Comparison of ENCODE assay signal across 10 cellular contexts in genomic region chr1:197519741-197520334, GRCh38.
DNase-seq lines count a peak whose midpoint lies in the region; ATAC-seq and TF ChIP-seq lines count a peak whose summit lies in the region.
"Had no signal": no experiment of that assay in that cellular context is flagged by ENCODE, and none has a peak within 500 bp of the region (broad histone marks: within the 10 kb centered on the region; RNA-seq: fewer than 3 reads in every experiment).

No MANE protein-coding gene starts in this region.

- TF ChIP-seq CTCF in spleen (IDR thresholded peaks at IDR 0.05 in 8 of 11, conservative IDR thresholded peaks at IDR 0.05 in 3 of 11), result peak in 7 of 11 experiments; percentile 18 to 42 (median 31)

- TF ChIP-seq POLR2A in spleen (IDR thresholded peaks at IDR 0.05), result no peak

- WGBS in spleen, 5 donors, result 98 to 100% (median 98%) methylated on average over 1 of the region's 1 CpG

- no peak overlapping the region for H3K27ac ChIP-seq in spleen
- H3K27ac ChIP-seq: thoracic aorta had no signal

- H3K27me3 ChIP-seq in spleen (replicated peaks in 1 of 7), result no peaks in the 10 kb centered on the region

- H3K4me1 ChIP-seq in spleen, result no peaks in the 10 kb centered on the region

- DNase-seq in SHP77 (lab: John Stamatoyannopoulos, UW) (peak; percentile 2 to 6), SHP77 treated with DMSO at 0.1 percent for 48 hours (lab: John Stamatoyannopoulos, UW) (no peak), M059J (ENCODE audit: low read depth) (peak; percentile 12), cerebellar cortex (ENCODE audit: low spot score) (peak; percentile 8), spleen (no peak), NCI-H187 (lab: John Stamatoyannopoulos, UW) (no peak)
- DNase-seq: islet precursor cell had no signal

- H3K4me3 ChIP-seq in spleen, result no peak overlapping the region
- H3K4me3 ChIP-seq: thoracic aorta had no signal

- no peaks in the 10 kb centered on the region for H3K9me3 ChIP-seq in spleen
- H3K9me3 ChIP-seq: thoracic aorta had no signal

- intact Hi-C loops in spleen (cut with DNase I; ENCODE audit: low total_unique reads), result loop anchor here (5.0 to 10.0 kb wide), 3 partner anchors 345 to 945 kb away; no protein-coding TSS in a partner anchor

- H3K36me3 ChIP-seq in spleen, result peaks cover 0 to 5% (median 0%) of the 10 kb centered on the region in 6 donors
- H3K36me3 ChIP-seq: thoracic aorta had no signal

- ATAC-seq in GM19023 (IDR thresholded peaks at IDR 0.05; ENCODE audit: unreplicated experiment) (no peak), HG03175 (IDR thresholded peaks at IDR 0.05; ENCODE audit: unreplicated experiment) (no peak)

Comparison
In these comparisons a context has a peak if more than half of its experiments do, and no peak if none do; other contexts are left out.
1. DNase-seq: peak in SHP77 (2 of 2), M059J (single experiment) and cerebellar cortex (single experiment); none in SHP77 treated with DMSO at 0.1 percent for 48 hours (single experiment), spleen (single experiment) and NCI-H187 (0 of 2).